12 cellular contexts compared by ENCODE assay signal in genomic region chr10:63286754-63287264, GRCh38.
DNase-seq lines count a peak whose midpoint lies in the region; ATAC-seq lines count a peak whose summit lies in the region.
"Had no signal": no experiment of that assay in that cellular context is flagged by ENCODE, and none has a peak within 500 bp of the region (broad histone marks: within the 10 kb centered on the region; RNA-seq: fewer than 3 reads in every experiment).

No MANE protein-coding gene starts in this region.

- H2BK5ac ChIP-seq in mesenchymal stem cell (ENCODE audit: low read depth, low read length, poor library complexity, severe bottlenecking), result no peak overlapping the region

- no peak overlapping the region for H2BK12ac ChIP-seq in mesenchymal stem cell (ENCODE audit: low read length in 2 of 2)

- no peak overlapping the region for H2AFZ ChIP-seq in mesenchymal stem cell (ENCODE audit: low read depth, low read length)

- peak; percentile 70 for ATAC-seq in GM19324 (IDR thresholded peaks at IDR 0.05; ENCODE audit: low FRiP score, unreplicated experiment)
- ATAC-seq in HG02588 (IDR thresholded peaks at IDR 0.05; ENCODE audit: unreplicated experiment), result peak; percentile 80
- peak; percentile 60 for ATAC-seq in HG03439 (IDR thresholded peaks at IDR 0.05; ENCODE audit: unreplicated experiment)
- no peak for ATAC-seq in activated CD4-positive, CD25-positive, alpha-beta regulatory T cell treated with anti-CD3 and anti-CD28 coated beads, Interleukin-2, amount 50 U/mL, for 24 hours

- H3K4me1 ChIP-seq in mesenchymal stem cell (ENCODE audit: control insufficient read depth, insufficient read depth, low read depth, low read length), result peaks cover 3% of the 10 kb centered on the region

- no peak overlapping the region for H2BK15ac ChIP-seq in mesenchymal stem cell (ENCODE audit: low read depth, poor library complexity, severe bottlenecking)

- H3K79me1 ChIP-seq in mesenchymal stem cell (replicated peaks; ENCODE audit: low read length, poor library complexity, severe bottlenecking), result peaks cover 13% of the 10 kb centered on the region

- in situ Hi-C loops in G401 (cut with HindIII; ENCODE audit: low sequenced_read_pairs), result no loop called here

- H3K18ac ChIP-seq in mesenchymal stem cell (ENCODE audit: low read depth in 1 of 2, low read length in 2 of 2), result no peak overlapping the region

- H4K91ac ChIP-seq in mesenchymal stem cell (ENCODE audit: low read length), result no peak overlapping the region

- H3K36me3 ChIP-seq in mesenchymal stem cell (ENCODE audit: control insufficient read depth in 1 of 2, insufficient read depth in 2 of 2, low read depth in 1 of 2, low read length in 2 of 2), result no peaks in the 10 kb centered on the region
- H3K36me3 ChIP-seq: thyroid gland had no signal

- H3K4me2 ChIP-seq in mesenchymal stem cell (ENCODE audit: low read length, poor library complexity, severe bottlenecking), result no peak overlapping the region

- no peak overlapping the region for H3K14ac ChIP-seq in mesenchymal stem cell (ENCODE audit: low read length in 2 of 2)

- peak overlapping the region; percentile 36 for H3K27ac ChIP-seq in mesenchymal stem cell (ENCODE audit: low read length, poor library complexity, severe bottlenecking)
- H3K27ac ChIP-seq: HL-60, thyroid gland had no signal

- H3K4me3 ChIP-seq in mesenchymal stem cell (ENCODE audit: insufficient read depth in 1 of 2, low read depth in 1 of 2, low read length in 2 of 2), result no peak overlapping the region
- H3K4me3 ChIP-seq: thyroid gland had no signal

- no peak overlapping the region for H2AK5ac ChIP-seq in mesenchymal stem cell (ENCODE audit: low read length, severe bottlenecking)

- 83% methylated on average over 1 of the region's 4 CpGs for WGBS in mesenchymal stem cell

- no peak overlapping the region for H3K23ac ChIP-seq in mesenchymal stem cell (ENCODE audit: low read length in 2 of 2)

- H4K8ac ChIP-seq in mesenchymal stem cell (ENCODE audit: low read length), result no peak overlapping the region

- H3K27me3 ChIP-seq in mesenchymal stem cell (ENCODE audit: control insufficient read depth in 1 of 2, insufficient read depth in 1 of 2, low read length in 2 of 2), result no peaks in the 10 kb centered on the region
- H3K27me3 ChIP-seq: thyroid gland had no signal

- H2BK120ac ChIP-seq in mesenchymal stem cell (ENCODE audit: low read depth, low read length), result no peak overlapping the region

- DNase-seq in mesenchymal stem cell, result no peak
- no peak for DNase-seq in GDM1 (lab: John Stamatoyannopoulos, UW)
- no peak for DNase-seq in G401 (ENCODE audit: low spot score)
- DNase-seq: activated CD4-positive, alpha-beta memory T cell treated with anti-CD3 and anti-CD28 coated beads for 36 hours; NCI-H2029 treated with DMSO at 0.1 percent for 48 hours; SHP77; thyroid gland had no signal

- no peaks in the 10 kb centered on the region for H3K9me3 ChIP-seq in mesenchymal stem cell (ENCODE audit: control insufficient read depth, low read length)
- H3K9me3 ChIP-seq: thyroid gland had no signal

- H3K9ac ChIP-seq in mesenchymal stem cell (ENCODE audit: low read length), result no peak overlapping the region

- no peak overlapping the region for H3K4ac ChIP-seq in mesenchymal stem cell (ENCODE audit: low read depth in 1 of 2, low read length in 2 of 2)

Comparison
In these comparisons a context has a peak if more than half of its experiments do, and no peak if none do; other contexts are left out.
1. ATAC-seq: peak in GM19324 (single experiment), HG02588 (single experiment) and HG03439 (single experiment); none in activated CD4-positive, CD25-positive, alpha-beta regulatory T cell treated with anti-CD3 and anti-CD28 coated beads, Interleukin-2, amount 50 U/mL, for 24 hours (0 of 2).